9 cellular contexts compared by ENCODE assay signal in the genomic region with DNA sequence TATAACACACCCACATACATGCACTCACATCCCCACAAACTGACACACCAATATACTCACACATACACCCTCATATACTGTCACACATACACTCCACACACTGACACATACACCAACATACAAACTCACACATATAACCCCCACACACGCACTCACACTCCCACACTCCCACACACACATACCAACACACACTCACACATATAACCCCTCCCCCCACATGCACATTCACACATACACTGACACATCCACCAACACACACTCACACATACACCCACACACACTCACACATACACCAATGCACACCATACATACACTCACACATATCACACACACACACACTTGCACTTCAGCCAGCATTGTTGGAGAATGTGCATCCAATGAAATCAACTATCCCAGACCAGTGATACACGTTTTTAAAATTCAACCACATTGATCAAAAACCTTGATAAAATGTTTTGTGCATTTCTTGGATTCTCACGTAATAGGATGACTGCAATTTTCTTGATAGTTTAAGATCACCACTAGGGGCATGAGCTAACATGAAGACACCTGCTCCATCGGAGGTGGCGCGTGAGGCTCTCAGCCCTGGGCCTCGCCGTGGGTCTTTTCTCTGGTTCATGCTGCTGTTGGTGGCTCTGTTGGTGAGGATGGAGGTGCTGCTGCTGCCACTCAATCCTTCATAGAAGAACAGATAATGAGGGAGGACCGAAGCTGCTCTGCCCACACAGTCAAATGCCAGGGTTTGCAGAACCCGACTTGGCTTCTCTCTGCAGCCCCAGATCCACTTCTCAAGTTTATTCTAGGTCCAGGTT. TPM values are rescaled to one million over a fixed set of nuclear protein-coding genes. Genes with fewer than 3 reads are reported as not detected.
DNase-seq lines count a peak whose midpoint lies in the region; ATAC-seq and TF ChIP-seq lines count a peak whose summit lies in the region.
"Had no signal": no experiment of that assay in that cellular context is flagged by ENCODE, and none has a peak within 500 bp of the region (broad histone marks: within the 10 kb centered on the region; RNA-seq: fewer than 3 reads in every experiment).

No MANE protein-coding gene starts in this region.

- TF ChIP-seq CTCF in BE2C (IDR thresholded peaks at IDR 0.05; ENCODE audit: low read depth, low read length), result peak; percentile 45
- TF ChIP-seq CTCF in astrocyte of the cerebellum (IDR thresholded peaks at IDR 0.05; ENCODE audit: low read depth, low read length, missing control alignments), result peak; percentile 43
- TF ChIP-seq CTCF in right lobe of liver (IDR thresholded peaks at IDR 0.05), result peak; percentile 7 to 29 (median 26)

- H3K9me3 ChIP-seq in BE2C (no peaks in the 10 kb centered on the region), right lobe of liver (no peaks in the 10 kb centered on the region), HAP-1 (no peaks in the 10 kb centered on the region)
- H3K9me3 ChIP-seq: right atrium auricular region had no signal

- no peak for ATAC-seq in right lobe of liver

- WGBS in right lobe of liver (ENCODE audit: insufficient coverage, low coverage, low lambda C conversion rate, missing lambda C conversion rate), result 46% methylated on average over 4 of the region's 10 CpGs

- H3K4me1 ChIP-seq in BE2C, result peaks cover 8% of the 10 kb centered on the region
- H3K4me1 ChIP-seq in right lobe of liver, result no peaks in the 10 kb centered on the region
- H3K4me1 ChIP-seq in HAP-1, result no peaks in the 10 kb centered on the region
- H3K4me1 ChIP-seq: right atrium auricular region had no signal

- intact Hi-C loops in right lobe of liver (cut with DNase I), result no loop called here

- H3K27ac ChIP-seq in right lobe of liver (no peak overlapping the region), substantia nigra (ENCODE audit: low read depth, low read length, poor library complexity, severe bottlenecking) (no peak overlapping the region)
- H3K27ac ChIP-seq: right atrium auricular region had no signal

- no peak for DNase-seq in BE2C
- peak; percentile 17 for DNase-seq in HT-29 (ENCODE audit: low spot score)
- no peak for DNase-seq in astrocyte of the cerebellum (ENCODE audit: low read depth)
- no peak for DNase-seq in right lobe of liver
- DNase-seq in stimulated activated CD4-positive, alpha-beta T cell treated with anti-CD3 and anti-CD28 coated beads, Interleukin-12 subunit alpha, Interleukin-12 subunit beta, amount 100 ng/mL, for 4 hours, result no peak
- DNase-seq in HAP-1 (ENCODE audit: low spot score in 2 of 2), result no peak
- no peak for DNase-seq in substantia nigra (lab: John Stamatoyannopoulos, UW)
- no peak for DNase-seq in D341Med (ENCODE audit: low spot score)

- TF ChIP-seq POLR2A in right lobe of liver (IDR thresholded peaks at IDR 0.05), result no peak

- H3K4me3 ChIP-seq in BE2C (ENCODE audit: low read depth, low read length) (no peak overlapping the region), astrocyte of the cerebellum (ENCODE audit: low read depth, low read length) (no peak overlapping the region), right lobe of liver (no peak overlapping the region), HAP-1 (no peak overlapping the region)
- H3K4me3 ChIP-seq: right atrium auricular region had no signal

- no peaks in the 10 kb centered on the region for H3K36me3 ChIP-seq in BE2C
- no peaks in the 10 kb centered on the region for H3K36me3 ChIP-seq in right lobe of liver
- H3K36me3 ChIP-seq in HAP-1 (replicated peaks), result no peaks in the 10 kb centered on the region
- H3K36me3 ChIP-seq: right atrium auricular region had no signal

- H3K27me3 ChIP-seq in BE2C (no peaks in the 10 kb centered on the region), right lobe of liver (no peaks in the 10 kb centered on the region), HAP-1 (ENCODE audit: low read depth) (no peaks in the 10 kb centered on the region)
- H3K27me3 ChIP-seq: right atrium auricular region had no signal

- in situ Hi-C loops in astrocyte of the cerebellum (cut with HindIII; ENCODE audit: low sequenced_read_pairs), result no loop called here
- in situ Hi-C loops in HAP-1 (cut with MboI; ENCODE audit: low sequenced_read_pairs), result no loop called here

RNA-seq across cellular contexts. Expression of a gene that starts 32.1 kb away (rescaled TPM):
- polyA plus RNA-seq in BE2C (2012; ENCODE audit: insufficient read depth, insufficient read length, low read depth), result 32.1 TPM
- total RNA-seq in HT-29 (2014; rRNA removed; shearing (Covaris generic)), result not detected in 2 replicates
- total RNA-seq in right lobe of liver, result 10 to 100 TPM in 5 of 6 experiments, 1 to 10 TPM in 1; 9.2 to 25.8 (median 11.8) TPM

Comparison
In these comparisons a context has a peak if more than half of its experiments do, and no peak if none do; other contexts are left out.
1. RNA of a gene that starts 32.1 kb away (total RNA-seq): 9.2 to 25.8 TPM in right lobe of liver; not detected in HT-29; every median in the first group is over 10 times any median in the second.
2. Peak in every context shown above with its lines, with median percentiles within 50 percentile points of each other: CTCF ChIP-seq.